20 cellular contexts compared by ENCODE assay signal in the genomic region with DNA sequence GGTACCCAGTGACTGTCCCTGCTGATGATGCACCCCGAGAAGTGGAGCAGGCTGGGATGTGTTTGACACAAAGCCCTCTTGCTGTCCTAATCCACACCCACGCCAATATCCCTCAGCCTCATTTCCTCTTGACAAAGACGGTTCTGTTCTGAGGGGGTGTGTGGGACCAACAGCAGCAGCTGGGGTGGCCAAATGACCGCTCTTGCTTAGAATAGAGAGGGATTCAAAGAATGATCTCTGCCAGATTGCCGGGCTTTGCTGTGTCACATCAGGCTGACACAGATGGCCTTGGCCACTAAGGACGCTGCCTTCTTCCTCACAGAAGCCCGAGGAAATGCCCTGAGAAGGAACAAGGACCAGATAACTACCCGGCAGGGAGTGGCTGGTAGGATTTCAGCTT.
DNase-seq lines count a peak whose midpoint lies in the region; ATAC-seq, FAIRE-seq and TF ChIP-seq lines count a peak whose summit lies in the region.
"Had no signal": no experiment of that assay in that cellular context is flagged by ENCODE, and none has a peak within 500 bp of the region (broad histone marks: within the 10 kb centered on the region; RNA-seq: fewer than 3 reads in every experiment).

No MANE protein-coding gene starts in this region.

- H3K36me3 Mint-ChIP-seq in neural crest cell (ENCODE audit: low read depth): no peaks in the 10 kb centered on the region
- peaks cover 10% of the 10 kb centered on the region for H3K36me3 Mint-ChIP-seq in activated naive CD8-positive, alpha-beta T cell treated with anti-CD3 and anti-CD28 coated beads for 36 hours

- no peak overlapping the region for H3K4me3 ChIP-seq in testis
- no peak overlapping the region for H3K4me3 ChIP-seq in gastrocnemius medialis

- peaks cover 42% of the 10 kb centered on the region for H3K4me1 Mint-ChIP-seq in neural crest cell
- H3K4me1 Mint-ChIP-seq in activated naive CD8-positive, alpha-beta T cell treated with anti-CD3 and anti-CD28 coated beads for 36 hours: peaks cover 26% of the 10 kb centered on the region

- H3K9me3 ChIP-seq in testis: no peaks in the 10 kb centered on the region
- no peaks in the 10 kb centered on the region for H3K9me3 ChIP-seq in gastrocnemius medialis
- H3K9me3 ChIP-seq: BE2C had no signal

- TF ChIP-seq POLR2A in testis (IDR thresholded peaks at IDR 0.05): no peak
- no peak for TF ChIP-seq POLR2A in gastrocnemius medialis (IDR thresholded peaks at IDR 0.05)

- no peak for FAIRE-seq in RCC 7860 (lab: Jason Lieb, UNC)
- FAIRE-seq: D721Med had no signal

- H3K4me3 Mint-ChIP-seq in neural crest cell: peak overlapping the region; percentile 58
- no peak overlapping the region for H3K4me3 Mint-ChIP-seq in activated naive CD8-positive, alpha-beta T cell treated with anti-CD3 and anti-CD28 coated beads for 36 hours

- peaks cover 2% of the 10 kb centered on the region for H3K9me3 Mint-ChIP-seq in neural crest cell
- H3K9me3 Mint-ChIP-seq in activated naive CD8-positive, alpha-beta T cell treated with anti-CD3 and anti-CD28 coated beads for 36 hours: no peaks in the 10 kb centered on the region
- H3K9me3 Mint-ChIP-seq: activated T-helper 2 cell treated with anti-CD3 and anti-CD28 coated beads, Interferon-gamma antibody, Interleukin-2, Interleukin-4, amounts not matched to agents 10 μg/mL and 5 μg/mL and 100 μg/mL, durations not matched to agents 14 hours and 24 hours and 36 hours had no signal

- peak; percentile 39 for ATAC-seq in Right ventricle myocardium inferior
- no peak for ATAC-seq in gastrocnemius medialis

- no peaks in the 10 kb centered on the region for H3K27me3 ChIP-seq in testis
- no peaks in the 10 kb centered on the region for H3K27me3 ChIP-seq in gastrocnemius medialis
- H3K27me3 ChIP-seq: BE2C had no signal

- DNase-seq in Right ventricle myocardium inferior (ENCODE audit: missing footprints): no peak
- DNase-seq in cardiac septum (ENCODE audit: low spot score): no peak
- peak; percentile 45 for DNase-seq in foreskin melanocyte
- peak; percentile 24 for DNase-seq in neural crest cell (ENCODE audit: low read depth, low spot score)
- DNase-seq in testis: peak; percentile 18
- DNase-seq in RCC 7860 (ENCODE audit: low spot score): no peak
- DNase-seq in gastrocnemius medialis: no peak
- no peak for DNase-seq in activated naive CD8-positive, alpha-beta T cell treated with anti-CD3 and anti-CD28 coated beads for 36 hours
- DNase-seq: 8988T; BE2C; cerebellar nuclear complex; Kasumi-1; left cardiac atrium; NCI-H1092; NCI-H2081; NK-92 treated with Interleukin-12 subunit alpha and Interleukin-12 subunit beta, amount 100 ng/mL, for 24 hours; stimulated activated CD4-positive, alpha-beta T cell treated with anti-CD3 and anti-CD28 coated beads, Interleukin-2, amount 100 ng/mL, for 48 hours had no signal

- no peaks in the 10 kb centered on the region for H3K27me3 Mint-ChIP-seq in neural crest cell (ENCODE audit: low read depth)
- H3K27me3 Mint-ChIP-seq in activated naive CD8-positive, alpha-beta T cell treated with anti-CD3 and anti-CD28 coated beads for 36 hours: no peaks in the 10 kb centered on the region

- TF ChIP-seq CTCF in neural crest cell (conservative IDR thresholded peaks at IDR 0.05) (no peak), testis (IDR thresholded peaks at IDR 0.05) (no peak), gastrocnemius medialis (IDR thresholded peaks at IDR 0.05 in 4 of 5, conservative IDR thresholded peaks at IDR 0.05 in 1 of 5) (no peak)

- H3K27ac Mint-ChIP-seq in neural crest cell (ENCODE audit: unreplicated experiment): peak overlapping the region; percentile 95
- H3K27ac Mint-ChIP-seq in activated naive CD8-positive, alpha-beta T cell treated with anti-CD3 and anti-CD28 coated beads for 36 hours: no peak overlapping the region
- H3K27ac Mint-ChIP-seq: activated T-helper 2 cell treated with anti-CD3 and anti-CD28 coated beads, Interferon-gamma antibody, Interleukin-2, Interleukin-4, amounts not matched to agents 10 μg/mL and 5 μg/mL and 100 μg/mL, durations not matched to agents 14 hours and 24 hours and 36 hours had no signal

- H3K36me3 ChIP-seq in testis (ENCODE audit: low read depth, missing control alignments) (no peaks in the 10 kb centered on the region), gastrocnemius medialis (no peaks in the 10 kb centered on the region)
- H3K36me3 ChIP-seq: BE2C had no signal

- no peaks in the 10 kb centered on the region for H3K4me1 ChIP-seq in testis
- H3K4me1 ChIP-seq in gastrocnemius medialis: no peaks in the 10 kb centered on the region
- H3K4me1 ChIP-seq: BE2C had no signal

- in situ Hi-C loops in gastrocnemius medialis (cut with MboI; ENCODE audit: low sequenced_read_pairs in 4 of 4): no loop called here

- H3K27ac ChIP-seq in testis (no peak overlapping the region), gastrocnemius medialis (no peak overlapping the region)
- H3K27ac ChIP-seq: RWPE1 had no signal

- intact Hi-C loops in Right ventricle myocardium inferior (cut with DNase I) (no loop called here), cardiac septum (cut with DNase I) (no loop called here), testis (cut with DNase I; ENCODE audit: low total_unique reads) (no loop called here), gastrocnemius medialis (cut with DNase I; ENCODE audit: low total_unique reads) (no loop called here)

- 52 to 72% methylated on average over 8 of the region's 8 CpGs for WGBS in testis, 2 donors

Comparison
In these comparisons a context has a peak if more than half of its experiments do, and no peak if none do; other contexts are left out.
1. DNase-seq: peak in foreskin melanocyte (single experiment), neural crest cell (single experiment) and testis (single experiment); none in Right ventricle myocardium inferior (single experiment), cardiac septum (single experiment), RCC 7860 (single experiment), gastrocnemius medialis (0 of 2) and activated naive CD8-positive, alpha-beta T cell treated with anti-CD3 and anti-CD28 coated beads for 36 hours (single experiment).